In genomic region chr10:59090804-59091203, GRCh38 we compare ENCODE assay signal across 19 cellular contexts.
DNase-seq lines count a peak whose midpoint lies in the region; ATAC-seq, FAIRE-seq and TF ChIP-seq lines count a peak whose summit lies in the region.
"Had no signal": no experiment of that assay in that cellular context is flagged by ENCODE, and none has a peak within 500 bp of the region (broad histone marks: within the 10 kb centered on the region; RNA-seq: fewer than 3 reads in every experiment).

No MANE protein-coding gene starts in this region.

- no peak overlapping the region for H3K4me3 ChIP-seq in GM12878
- H3K4me3 ChIP-seq in dorsolateral prefrontal cortex, result no peak overlapping the region
- no peak overlapping the region for H3K4me3 ChIP-seq in tibial artery
- no peak overlapping the region for H3K4me3 ChIP-seq in foreskin fibroblast (ENCODE audit: low read depth in 1 of 2, low read length in 2 of 2)
- H3K4me3 ChIP-seq: SK-N-MC had no signal

- no peaks in the 10 kb centered on the region for H3K27me3 Mint-ChIP-seq in neural crest cell (ENCODE audit: low read depth)

- SMC1A ChIA-PET in GM12878 (lab: Charles Lee; ENCODE audit: uncharacterized antibody, unreplicated experiment), result interaction anchor here (0.7 to 22.8 kb wide), 10 partner anchors 12 to 269 kb away, joined by 3 to 328 read pairs (median 5); no protein-coding TSS in a partner anchor

- H4K20me1 ChIP-seq in GM12878 (ENCODE audit: control insufficient read depth, insufficient read depth), result no peaks in the 10 kb centered on the region

- peaks cover 32% of the 10 kb centered on the region for H3K4me1 Mint-ChIP-seq in neural crest cell
- H3K4me1 Mint-ChIP-seq: H9 had no signal

- H3K27ac Mint-ChIP-seq in neural crest cell (ENCODE audit: unreplicated experiment), result peak overlapping the region; percentile 14
- H3K27ac Mint-ChIP-seq: H9 had no signal

- H3K4me2 ChIP-seq in GM12878 (ENCODE audit: control insufficient read depth, insufficient read depth), result no peak overlapping the region

- H3K27me3 ChIP-seq in GM12878 (replicated peaks in 1 of 2; ENCODE audit: control insufficient read depth in 2 of 2, insufficient read depth in 2 of 2, low read length in 1 of 2), result no peaks in the 10 kb centered on the region
- H3K27me3 ChIP-seq in dorsolateral prefrontal cortex, result no peaks in the 10 kb centered on the region
- H3K27me3 ChIP-seq in tibial artery, result no peaks in the 10 kb centered on the region

- TF ChIP-seq CTCF in GM12878 (IDR thresholded peaks at IDR 0.05 in 2 of 3, conservative IDR thresholded peaks at IDR 0.05 in 1 of 3; ENCODE audit: control insufficient read depth in 2 of 3, extremely low read depth in 1 of 3, insufficient read depth in 1 of 3, low read depth in 3 of 3, low read length in 3 of 3) (no peak), dorsolateral prefrontal cortex (IDR thresholded peaks at IDR 0.05 in 54 of 56, conservative IDR thresholded peaks at IDR 0.05 in 2 of 56; ENCODE audit: low read depth in 1 of 56, partially characterized antibody in 56 of 56) (no peak), neural crest cell (conservative IDR thresholded peaks at IDR 0.05) (no peak), tibial artery (IDR thresholded peaks at IDR 0.05) (no peak), foreskin fibroblast (IDR thresholded peaks at IDR 0.05; ENCODE audit: low read depth, low read length) (no peak)

- H3K4me1 ChIP-seq in GM12878 (ENCODE audit: control insufficient read depth, insufficient read depth, low read length), result no peaks in the 10 kb centered on the region
- H3K4me1 ChIP-seq in tibial artery, result peaks cover 0 to 45% (median 22%) of the 10 kb centered on the region in 4 donors

- no peak for TF ChIP-seq RAD21 in GM12878 (IDR thresholded peaks at IDR 0.05; ENCODE audit: insufficient read depth, low read depth, low read length)

- intact Hi-C loops in GM12878 (cut with micrococcal nuclease; ENCODE audit: unreplicated experiment) (no loop called here), dorsolateral prefrontal cortex (cut with DNase I) (loop anchor here (10.0 kb wide), 3 partner anchors 84 to 126 kb away; partner anchors contain the start of gene PHYHIPL (in 1 of the 2)), tibial artery (cut with DNase I; ENCODE audit: low total_unique reads) (no loop called here)

- TF ChIP-seq POLR2A in GM12878 (IDR thresholded peaks at IDR 0.05; ENCODE audit: low read depth, low read length), result no peak

- 0% methylated on average over 2 of the region's 2 CpGs for WGBS in GM12878 (ENCODE audit: insufficient coverage, insufficient replicate concordance, low lambda C conversion rate, missing lambda C conversion rate)

- DNase-seq in GM12878 (ENCODE audit: low read depth, low spot score) (no peak), dorsolateral prefrontal cortex (no peak), neural crest cell (ENCODE audit: low read depth, low spot score) (no peak), tibial artery (no peak), foreskin fibroblast (no peak), amygdala (lab: John Stamatoyannopoulos, UW) (no peak)
- DNase-seq: ACHN, DMS79, H9, NCI-H1105 treated with DMSO at 0.1 percent for 48 hours, NCI-H187, NCI-H2107, NCI-H226, NCI-H524, NCI-H82, SHP77 had no signal

- H3K4me3 Mint-ChIP-seq in neural crest cell, result no peak overlapping the region
- H3K4me3 Mint-ChIP-seq: H9 had no signal

- no peak for TF ChIP-seq EP300 in GM12878 (IDR thresholded peaks at IDR 0.05; ENCODE audit: borderline replicate concordance in 1 of 2, control insufficient read depth in 1 of 2, low read depth in 2 of 2, low read length in 2 of 2)

- no TSS peak for BruUV-seq in GM12878 (replicated peaks; lab: Mats Ljungman, UMichigan)

- in situ Hi-C loops in GM12878 (cut with MboI), result no loop called here

- H3K79me2 ChIP-seq in GM12878 (ENCODE audit: control insufficient read depth, insufficient read depth, low read length), result no peaks in the 10 kb centered on the region

- no peaks in the 10 kb centered on the region for H3K9me3 ChIP-seq in GM12878 (replicated peaks; ENCODE audit: control insufficient read depth, insufficient read depth, low read length)
- H3K9me3 ChIP-seq in tibial artery, result no peaks in the 10 kb centered on the region

- no peak for FAIRE-seq in GM12878 (lab: Jason Lieb, UNC)

- no peak overlapping the region for H3K9ac ChIP-seq in GM12878 (ENCODE audit: control insufficient read depth, insufficient read depth, low read length)

- ATAC-seq in GM12878, result no peak; the same call in 1 of the 3 replicates
- ATAC-seq in HG03175 (IDR thresholded peaks at IDR 0.05; ENCODE audit: unreplicated experiment), result no peak

- H3K36me3 ChIP-seq in GM12878 (ENCODE audit: control insufficient read depth in 2 of 2, insufficient read depth in 2 of 2, low read length in 1 of 2), result no peaks in the 10 kb centered on the region
- H3K36me3 ChIP-seq in tibial artery, result no peaks in the 10 kb centered on the region

- RAD21 ChIA-PET in GM12878 (lab: Charles Lee; ENCODE audit: unreplicated experiment), result interaction anchor here (0.8 to 2.9 kb wide), 10 partner anchors 9 to 138 kb away, joined by 3 to 12 read pairs (median 4); no protein-coding TSS in a partner anchor

- no peak overlapping the region for H2AFZ ChIP-seq in GM12878 (ENCODE audit: control insufficient read depth, low read depth, low read length)

- H3K36me3 Mint-ChIP-seq in neural crest cell (ENCODE audit: low read depth), result no peaks in the 10 kb centered on the region

- peaks cover 2% of the 10 kb centered on the region for H3K9me3 Mint-ChIP-seq in neural crest cell
- H3K9me3 Mint-ChIP-seq: H9 had no signal

- CTCF ChIA-PET in GM12878 (lab: Yijun Ruan, JAX), result interaction anchor here (0.7 to 3.5 kb wide), 7 partner anchors 8 to 68 kb away, joined by 3 to 19 read pairs (median 4); no protein-coding TSS in a partner anchor

- POLR2A ChIA-PET in GM12878 (lab: Charles Lee), result interaction anchor here (0.5 to 2.8 kb wide), 5 partner anchors 8 to 782 kb away, joined by 3 to 10 read pairs (median 4); no protein-coding TSS in a partner anchor

- H3K27ac ChIP-seq in GM12878 (ENCODE audit: control insufficient read depth, insufficient read depth) (no peak overlapping the region), dorsolateral prefrontal cortex (peak overlapping the region in 46 of 59 donors; percentile 6 to 93 (median 46)), tibial artery (peak overlapping the region; percentile 57 to 61)
- H3K27ac ChIP-seq: C4-2B, SK-N-MC had no signal

TF ChIP-seq in GM12878, 131 proteins besides CTCF, POLR2A, EP300 and RAD21:
- TF ChIP-seq SMAD1 (IDR thresholded peaks at IDR 0.05; ENCODE audit: low read depth, partially characterized antibody), result no peak
- no peak for TF ChIP-seq NFYA (IDR thresholded peaks at IDR 0.05; ENCODE audit: borderline replicate concordance, low read depth, low read length)
- peak; percentile 18; the same call in 1 of the 2 replicates for TF ChIP-seq PKNOX1 (IDR thresholded peaks at IDR 0.05)

Comparison
In these comparisons a context has a peak if more than half of its experiments do, and no peak if none do; other contexts are left out.
1. intact Hi-C loops: an anchor here in dorsolateral prefrontal cortex (10.0 kb wide); none called in GM12878 and tibial artery.